8 cellular contexts compared by ENCODE assay signal in the genomic region with DNA sequence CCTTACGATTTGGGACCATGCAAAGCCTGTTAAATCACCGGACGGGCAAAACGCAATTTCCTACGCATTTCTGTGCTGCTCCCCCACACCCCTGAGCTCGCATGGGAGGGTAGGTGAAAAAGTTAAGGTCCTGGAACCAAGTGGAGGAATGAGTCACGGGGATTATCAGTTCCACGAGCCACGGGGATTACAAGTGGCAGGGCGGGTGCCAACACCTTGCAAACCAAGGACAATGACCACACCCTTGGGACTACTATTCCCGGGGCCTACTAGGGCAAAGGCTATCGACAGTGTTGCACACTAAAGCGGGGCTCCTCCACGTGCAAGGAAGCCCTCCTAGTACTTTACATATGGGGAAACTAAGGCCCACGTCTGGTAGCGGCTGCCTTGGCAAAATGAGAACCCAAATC. TPM values are rescaled to one million over a fixed set of nuclear protein-coding genes. Genes with fewer than 3 reads are reported as not detected.
DNase-seq lines count a peak whose midpoint lies in the region; ATAC-seq and TF ChIP-seq lines count a peak whose summit lies in the region.

No MANE protein-coding gene starts in this region.

- DNase-seq in BJ (ENCODE audit: low read depth): no peak
- DNase-seq in MM.1S: no peak
- peak; percentile 58 for DNase-seq in hepatocyte (ENCODE audit: low spot score)
- DNase-seq in sigmoid colon: peak; percentile 79
- no peak for DNase-seq in NCI-H2196 (lab: John Stamatoyannopoulos, UW; ENCODE audit: unreplicated experiment)

- peak overlapping the region; percentile 68 for H3K9ac ChIP-seq in MM.1S (ENCODE audit: low read length)

- WGBS in hepatocyte (ENCODE audit: low lambda C conversion rate, missing lambda C conversion rate): 36% methylated on average over 16 of the region's 16 CpGs
- WGBS in sigmoid colon, 2 donors: 3 to 34% methylated on average over 16 of the region's 16 CpGs

- peak overlapping the region; percentile 95 for H2AFZ ChIP-seq in MM.1S (ENCODE audit: low read length)
- peak overlapping the region; percentile 43 for H2AFZ ChIP-seq in hepatocyte

- ATAC-seq in GM21447 (IDR thresholded peaks at IDR 0.05; ENCODE audit: unreplicated experiment): peak; percentile 12
- ATAC-seq in HG02973 (IDR thresholded peaks at IDR 0.05; ENCODE audit: unreplicated experiment): no peak

- H3K36me3 ChIP-seq in BJ (ENCODE audit: control insufficient read depth, insufficient read depth, low read length) (peaks cover 19% of the 10 kb centered on the region), MM.1S (replicated peaks; ENCODE audit: insufficient read depth, low read length) (no peaks in the 10 kb centered on the region), hepatocyte (replicated peaks; ENCODE audit: insufficient read depth, low read depth) (no peaks in the 10 kb centered on the region), sigmoid colon (peaks cover 11 to 54% (median 29%) of the 10 kb centered on the region in 4 donors)

- H3K9me3 ChIP-seq in MM.1S (replicated peaks; ENCODE audit: insufficient read depth, low read length) (no peaks in the 10 kb centered on the region), hepatocyte (ENCODE audit: low read depth) (no peaks in the 10 kb centered on the region), sigmoid colon (no peaks in the 10 kb centered on the region)

- H3K27ac ChIP-seq in MM.1S (ENCODE audit: low read length): peak overlapping the region; percentile 36; the same call in 1 of the 2 replicates
- peak overlapping the region; percentile 18 for H3K27ac ChIP-seq in angular gyrus (ENCODE audit: low read depth, low read length)
- H3K27ac ChIP-seq in hepatocyte: peak overlapping the region; percentile 81
- H3K27ac ChIP-seq in sigmoid colon: peak overlapping the region; percentile 80 to 88 (median 84)

- POLR2A ChIA-PET in BJ (lab: Charles Lee): interaction anchor here (0.7 kb wide), 1 partner anchor 8 kb away, joined by 3 read pairs; no protein-coding TSS in a partner anchor

- H4K20me1 ChIP-seq in MM.1S (ENCODE audit: insufficient read depth, low read length): no peaks in the 10 kb centered on the region
- no peaks in the 10 kb centered on the region for H4K20me1 ChIP-seq in hepatocyte (ENCODE audit: insufficient read depth, poor library complexity, severe bottlenecking)

- H3K4me2 ChIP-seq in MM.1S (ENCODE audit: low read depth, low read length) (peak overlapping the region; percentile 86), hepatocyte (peak overlapping the region; percentile 81)

- no peak for TF ChIP-seq POLR2A in sigmoid colon (IDR thresholded peaks at IDR 0.05)

- H3K4me3 ChIP-seq in BJ (ENCODE audit: low read depth, low read length) (peak overlapping the region; percentile 82), MM.1S (ENCODE audit: low read length) (peak overlapping the region; percentile 96), hepatocyte (peak overlapping the region; percentile 30), sigmoid colon (peak overlapping the region; percentile 56 to 83 (median 64))

- peaks cover 5% of the 10 kb centered on the region; the same call in 1 of the 2 replicates for H3F3A ChIP-seq in MM.1S (ENCODE audit: insufficient read depth, low read length)

- CTCF ChIA-PET in BJ (lab: Yijun Ruan, JAX): interaction anchor here (1.2 kb wide), 1 partner anchor 12 kb away, joined by 4 read pairs; no protein-coding TSS in a partner anchor

- no peaks in the 10 kb centered on the region for H3K9me2 ChIP-seq in MM.1S (replicated peaks; ENCODE audit: insufficient read depth, low read length)
- H3K9me2 ChIP-seq in hepatocyte (replicated peaks; ENCODE audit: insufficient read depth): no peaks in the 10 kb centered on the region

- TF ChIP-seq EP300 in sigmoid colon (IDR thresholded peaks at IDR 0.05): no peak

- H3K4me1 ChIP-seq in MM.1S (ENCODE audit: low read length) (peaks cover 11% of the 10 kb centered on the region; the same call in 1 of the 2 replicates), hepatocyte (ENCODE audit: insufficient read depth) (peaks cover 10% of the 10 kb centered on the region), sigmoid colon (peaks cover 0 to 44% (median 27%) of the 10 kb centered on the region in 4 donors)

- H3K27me3 ChIP-seq in BJ (ENCODE audit: control insufficient read depth, insufficient read depth, low read length): no peaks in the 10 kb centered on the region
- no peaks in the 10 kb centered on the region for H3K27me3 ChIP-seq in MM.1S (replicated peaks; ENCODE audit: insufficient read depth, low read length)
- no peaks in the 10 kb centered on the region for H3K27me3 ChIP-seq in hepatocyte
- H3K27me3 ChIP-seq in sigmoid colon: no peaks in the 10 kb centered on the region

- H3K79me2 ChIP-seq in MM.1S (ENCODE audit: low read length): peaks cover 35% of the 10 kb centered on the region
- H3K79me2 ChIP-seq in hepatocyte: peaks cover 44% of the 10 kb centered on the region

- intact Hi-C loops in sigmoid colon (cut with DNase I): loop anchor here (1.0 to 10.0 kb wide), 2 partner anchors 185 to 751 kb away; partner anchors contain the start of genes MAT2A, POLR1A and PTCD3

- TF ChIP-seq CTCF in BJ (IDR thresholded peaks at IDR 0.05; ENCODE audit: insufficient read depth, low read depth, low read length) (no peak), MM.1S (IDR thresholded peaks at IDR 0.05; ENCODE audit: low read length) (no peak), hepatocyte (IDR thresholded peaks at IDR 0.05; ENCODE audit: poor library complexity) (no peak), sigmoid colon (IDR thresholded peaks at IDR 0.05) (no peak)

RNA-seq across cellular contexts. Expression of gene RETSAT, which starts 0.4 kb away (rescaled TPM):
- polyA plus RNA-seq in BJ (2011; rRNA removed): 50.3 and 54.4 TPM in 2 replicates
- 38.4 and 62.9 TPM in 2 replicates for polyA minus RNA-seq in BJ (2011; rRNA and poly(A)+ RNA removed)
- 55.3 and 58.5 TPM in 2 replicates for total RNA-seq in hepatocyte
- polyA plus RNA-seq in hepatocyte: 22.2 and 24.7 TPM in 2 replicates
- 10 to 100 TPM; 26.5 to 54.6 (median 42.1) TPM for total RNA-seq in sigmoid colon
- 100 to 1,000 TPM in 1 of 3 donors, 10 to 100 TPM in 2; 33.6 to 112 (median 36.5) TPM for polyA plus RNA-seq in sigmoid colon

RNA-seq across cellular contexts. Expression of gene ELMOD3, which starts 0.7 kb away (rescaled TPM):
- polyA plus RNA-seq in BJ (2011; rRNA removed) (22.4 and 26.3 TPM in 2 replicates), hepatocyte (16.4 and 18.1 TPM in 2 replicates), sigmoid colon (10 to 100 TPM; 11.6 to 22.7 (median 12.0) TPM)
- polyA minus RNA-seq in BJ (2011; rRNA and poly(A)+ RNA removed): 12.3 and 17.1 TPM in 2 replicates
- total RNA-seq in hepatocyte (17.6 and 25.1 TPM in 2 replicates), sigmoid colon (10 to 100 TPM; 16.7 to 26.3 (median 22.9) TPM)

RNA-seq across cellular contexts. Expression of gene TGOLN2, which starts 26.1 kb away (rescaled TPM):
- 130 and 132 TPM in 2 replicates for polyA plus RNA-seq in BJ (2011; rRNA removed)
- 42.4 and 43.1 TPM in 2 replicates for polyA minus RNA-seq in BJ (2011; rRNA and poly(A)+ RNA removed)
- total RNA-seq in hepatocyte: 66.5 and 72.0 TPM in 2 replicates
- 51.1 and 52.4 TPM in 2 replicates for polyA plus RNA-seq in hepatocyte
- 10 to 100 TPM; 78.9 to 95.0 (median 80.8) TPM for total RNA-seq in sigmoid colon
- 10 to 100 TPM; 12.6 to 85.8 (median 20.8) TPM for polyA plus RNA-seq in sigmoid colon

RNA-seq across cellular contexts. Expression of gene CAPG, which starts 56.3 kb away (rescaled TPM):
- polyA plus RNA-seq in BJ (2011; rRNA removed): 92.4 and 135 TPM in 2 replicates
- 27.6 and 42.2 TPM in 2 replicates for polyA minus RNA-seq in BJ (2011; rRNA and poly(A)+ RNA removed)
- 108 and 123 TPM in 2 replicates for total RNA-seq in hepatocyte
- polyA plus RNA-seq in hepatocyte: 172 and 188 TPM in 2 replicates
- total RNA-seq in sigmoid colon: 10 to 100 TPM; 20.9 to 33.0 (median 30.1) TPM
- polyA plus RNA-seq in sigmoid colon: 100 to 1,000 TPM; 112 to 230 (median 150) TPM

Comparison
In these comparisons a context has a peak if more than half of its experiments do, and no peak if none do; other contexts are left out.
1. DNase-seq: peak in hepatocyte (single experiment) and sigmoid colon (single experiment); none in BJ (single experiment), MM.1S (single experiment) and NCI-H2196 (single experiment).
2. H3K4me3 ChIP-seq: peak in every context shown above with its lines; median percentile 96 in MM.1S; 82 in BJ; 64 in sigmoid colon; 30 in hepatocyte.
3. H3K27ac ChIP-seq: peak in every context shown above with its lines; median percentile 84 in sigmoid colon; 81 in hepatocyte; 36 in MM.1S; 18 in angular gyrus.